Comparison of ENCODE assay signal across 9 cellular contexts in genomic region chr22:29457730-29458129, GRCh38. TPM values are rescaled to one million over a fixed set of nuclear protein-coding genes. Genes with fewer than 3 reads are reported as not detected.
DNase-seq lines count a peak whose midpoint lies in the region; ATAC-seq and TF ChIP-seq lines count a peak whose summit lies in the region.
"Had no signal": no experiment of that assay in that cellular context is flagged by ENCODE, and none has a peak within 500 bp of the region (broad histone marks: within the 10 kb centered on the region; RNA-seq: fewer than 3 reads in every experiment).

No MANE protein-coding gene starts in this region.

- WGBS in H9 (ENCODE audit: extremely low coverage, insufficient read length, low lambda C conversion rate) = no CpG with 5 or more reads among the region's 4 CpGs

- DNase-seq in DND-41 = peak; percentile 16
- peak; percentile 84 for DNase-seq in H9
- peak; percentile 59 for DNase-seq in RPMI8226
- peak; percentile 17 for DNase-seq in fibroblast of peridontal ligament (ENCODE audit: extremely low read depth)
- no peak for DNase-seq in stimulated activated naive CD8-positive, alpha-beta T cell treated with anti-CD3 and anti-CD28 coated beads, Interleukin-15, amount 100 ng/mL, for 72 hours
- no peak for DNase-seq in progenitor cell of endocrine pancreas (ENCODE audit: low spot score, unreplicated experiment)

- H3K23ac ChIP-seq in H9 (ENCODE audit: insufficient read length, low read depth, low read length) = no peak overlapping the region

- H3K4ac ChIP-seq in H9 (ENCODE audit: low read depth, low read length) = no peak overlapping the region

- no peaks in the 10 kb centered on the region for H3K36me3 ChIP-seq in DND-41 (ENCODE audit: insufficient read depth, low read length)

- H4K20me1 ChIP-seq in DND-41 (ENCODE audit: insufficient read depth, low read length) (no peaks in the 10 kb centered on the region), H9 (ENCODE audit: control insufficient read depth, insufficient read depth, insufficient read length) (no peaks in the 10 kb centered on the region)

- H3K79me2 ChIP-seq in DND-41 (ENCODE audit: insufficient read depth, low read length) (no peaks in the 10 kb centered on the region), H9 (ENCODE audit: insufficient read depth, low read length) (no peaks in the 10 kb centered on the region)

- ATAC-seq in DND-41 (ENCODE audit: insufficient read depth, low read depth) (peak; percentile 64; the same call in 2 of the 3 replicates), GM19328 (IDR thresholded peaks at IDR 0.05; ENCODE audit: unreplicated experiment) (no peak), GM19324 (IDR thresholded peaks at IDR 0.05; ENCODE audit: low FRiP score, unreplicated experiment) (no peak)
- peak; percentile 58 for ATAC-seq in stimulated activated naive CD8-positive, alpha-beta T cell treated with anti-CD3 and anti-CD28 coated beads, Interleukin-15, amount 100 ng/mL, for 72 hours

- H2AK5ac ChIP-seq in H9 (ENCODE audit: insufficient read length, low read length) = no peak overlapping the region

- no peak overlapping the region for H4K5ac ChIP-seq in H9 (ENCODE audit: insufficient read length, low read depth, low read length)

- peaks cover 3 to 16% of the 10 kb centered on the region in 2 experiments; a peak in 3 of 4 replicates for H3K4me1 Mint-ChIP-seq in H9
- H3K4me1 Mint-ChIP-seq in stimulated activated naive CD8-positive, alpha-beta T cell treated with anti-CD3 and anti-CD28 coated beads, Interleukin-15, amount 100 ng/mL, for 72 hours = no peaks in the 10 kb centered on the region
- peaks cover 3% of the 10 kb centered on the region for H3K4me1 Mint-ChIP-seq in progenitor cell of endocrine pancreas (ENCODE audit: low read depth)

- H2AFZ ChIP-seq in DND-41 (ENCODE audit: low read depth, low read length) (peak overlapping the region; percentile 25; the same call in 1 of the 2 replicates), H9 (ENCODE audit: low read length) (no peak overlapping the region)

- TF ChIP-seq CTCF in DND-41 (IDR thresholded peaks at IDR 0.05; ENCODE audit: borderline replicate concordance, extremely low read depth, low read length, poor library complexity, severe bottlenecking) (no peak), H9 (conservative IDR thresholded peaks at IDR 0.05) (no peak), progenitor cell of endocrine pancreas (IDR thresholded peaks at IDR 0.05; ENCODE audit: unreplicated experiment) (no peak)

- no peaks in the 10 kb centered on the region for H3K79me1 ChIP-seq in H9 (ENCODE audit: insufficient read depth, low read depth, low read length, poor library complexity, severe bottlenecking)

- H3K9ac ChIP-seq in DND-41 (ENCODE audit: low read depth, low read length) (no peak overlapping the region), H9 (ENCODE audit: extremely low read depth, insufficient read length, low read length) (no peak overlapping the region)

- no peaks in the 10 kb centered on the region for H3K27me3 ChIP-seq in DND-41 (ENCODE audit: insufficient read depth, low read length, poor library complexity)
- H3K27me3 ChIP-seq in H9 (ENCODE audit: insufficient read depth, low read length) = no peaks in the 10 kb centered on the region

- H2BK120ac ChIP-seq in H9 (ENCODE audit: low read depth, low read length, poor library complexity, severe bottlenecking) = no peak overlapping the region

- H3K4me3 Mint-ChIP-seq in H9 (no peak overlapping the region), progenitor cell of endocrine pancreas (ENCODE audit: low read depth) (no peak overlapping the region)
- H3K4me3 Mint-ChIP-seq in stimulated activated naive CD8-positive, alpha-beta T cell treated with anti-CD3 and anti-CD28 coated beads, Interleukin-15, amount 100 ng/mL, for 72 hours = no peak overlapping the region
- H3K4me3 Mint-ChIP-seq: IgD-negative memory B cell had no signal

- H2BK20ac ChIP-seq in H9 (ENCODE audit: low read depth, low read length, poor library complexity, severe bottlenecking) = no peak overlapping the region

- no peak overlapping the region for H3K14ac ChIP-seq in H9 (ENCODE audit: insufficient read depth, low read length)

- H3K27ac Mint-ChIP-seq in H9 (peak overlapping the region in 2 of 3 experiments; percentile 89 to 90; a peak in 3 of 7 replicates), progenitor cell of endocrine pancreas (no peak overlapping the region)
- no peak overlapping the region for H3K27ac Mint-ChIP-seq in stimulated activated naive CD8-positive, alpha-beta T cell treated with anti-CD3 and anti-CD28 coated beads, Interleukin-15, amount 100 ng/mL, for 72 hours

- no peak overlapping the region for H2BK5ac ChIP-seq in H9 (ENCODE audit: insufficient read length, low read length)

- H3K56ac ChIP-seq in H9 (ENCODE audit: insufficient read length, low read depth, low read length) = no peak overlapping the region

- no peak overlapping the region for H2BK15ac ChIP-seq in H9 (ENCODE audit: low read depth, low read length)

- H3K4me2 ChIP-seq in DND-41 (ENCODE audit: insufficient read depth, low read length) (no peak overlapping the region), H9 (ENCODE audit: insufficient read depth, insufficient read length, low read length) (no peak overlapping the region)

- H4K91ac ChIP-seq in H9 (ENCODE audit: insufficient read length, low read depth, low read length) = no peak overlapping the region

- H3K18ac ChIP-seq in H9 (ENCODE audit: insufficient read length, low read depth, low read length) = no peak overlapping the region

- no peak overlapping the region for H4K8ac ChIP-seq in H9 (replicated peaks; ENCODE audit: insufficient read length, low read depth, low read length)

- no peak overlapping the region for H2BK12ac ChIP-seq in H9 (ENCODE audit: insufficient read length, low read depth, low read length)

- H3K9me3 Mint-ChIP-seq in H9 (no peaks in the 10 kb centered on the region), progenitor cell of endocrine pancreas (ENCODE audit: low read depth) (no peaks in the 10 kb centered on the region)
- H3K9me3 Mint-ChIP-seq in stimulated activated naive CD8-positive, alpha-beta T cell treated with anti-CD3 and anti-CD28 coated beads, Interleukin-15, amount 100 ng/mL, for 72 hours = no peaks in the 10 kb centered on the region
- H3K9me3 Mint-ChIP-seq: IgD-negative memory B cell had no signal

- no peaks in the 10 kb centered on the region for H3K9me3 ChIP-seq in DND-41 (ENCODE audit: insufficient read depth, low read length, severe bottlenecking)
- no peaks in the 10 kb centered on the region for H3K9me3 ChIP-seq in H9 (ENCODE audit: control insufficient read depth, low read depth, low read length)

- H3K4me1 ChIP-seq in DND-41 (ENCODE audit: insufficient read depth, low read length) = no peaks in the 10 kb centered on the region
- no peaks in the 10 kb centered on the region; the same call in 1 of the 2 replicates for H3K4me1 ChIP-seq in H9 (ENCODE audit: insufficient read depth, low read length)

- no peak overlapping the region for H3K4me3 ChIP-seq in DND-41 (ENCODE audit: low read depth in 1 of 2, low read length in 2 of 2)

- H3K27me3 Mint-ChIP-seq in H9 (ENCODE audit: low read depth) (no peaks in the 10 kb centered on the region), progenitor cell of endocrine pancreas (no peaks in the 10 kb centered on the region)
- no peaks in the 10 kb centered on the region for H3K27me3 Mint-ChIP-seq in stimulated activated naive CD8-positive, alpha-beta T cell treated with anti-CD3 and anti-CD28 coated beads, Interleukin-15, amount 100 ng/mL, for 72 hours
- H3K27me3 Mint-ChIP-seq: IgD-negative memory B cell had no signal

- no peaks in the 10 kb centered on the region for H3K23me2 ChIP-seq in H9 (ENCODE audit: insufficient read length, low read depth, low read length, poor library complexity, severe bottlenecking)

- H3K27ac ChIP-seq in DND-41 (ENCODE audit: low read length) (no peak overlapping the region), H9 (ENCODE audit: insufficient read length, low read depth, low read length) (no peak overlapping the region)

- no peaks in the 10 kb centered on the region for H3K36me3 Mint-ChIP-seq in H9 (ENCODE audit: insufficient read depth in 1 of 3, low read depth in 3 of 3)
- no peaks in the 10 kb centered on the region for H3K36me3 Mint-ChIP-seq in progenitor cell of endocrine pancreas (ENCODE audit: insufficient read depth)
- H3K36me3 Mint-ChIP-seq: IgD-negative memory B cell had no signal

- H3T11ph ChIP-seq in H9 (ENCODE audit: low read length) = no peak overlapping the region

RNA-seq across cellular contexts. Expression of gene RFPL1, which starts 19.3 kb away (rescaled TPM):
- total RNA-seq in H9 (2021) (not detected in 2 replicates), progenitor cell of endocrine pancreas (0.22 TPM in 1 of 2 replicates, not detected in the other)

RNA-seq across cellular contexts. Expression of gene NEFH, which starts 22.3 kb away (rescaled TPM):
- total RNA-seq in H9 (2021) (5.7 and 5.8 TPM in 2 replicates), progenitor cell of endocrine pancreas (0.69 and 0.80 TPM in 2 replicates)

Comparison
In these comparisons a context has a peak if more than half of its experiments do, and no peak if none do; other contexts are left out.
1. ATAC-seq: peak in DND-41 (single experiment) and stimulated activated naive CD8-positive, alpha-beta T cell treated with anti-CD3 and anti-CD28 coated beads, Interleukin-15, amount 100 ng/mL, for 72 hours (single experiment); none in GM19328 (single experiment) and GM19324 (single experiment).
2. DNase-seq: peak in DND-41 (single experiment), H9 (single experiment), RPMI8226 (single experiment) and fibroblast of peridontal ligament (single experiment); none in stimulated activated naive CD8-positive, alpha-beta T cell treated with anti-CD3 and anti-CD28 coated beads, Interleukin-15, amount 100 ng/mL, for 72 hours (0 of 2) and progenitor cell of endocrine pancreas (single experiment).
3. H3K27ac Mint-ChIP-seq: peak in H9 (2 of 3); none in stimulated activated naive CD8-positive, alpha-beta T cell treated with anti-CD3 and anti-CD28 coated beads, Interleukin-15, amount 100 ng/mL, for 72 hours (0 of 2) and progenitor cell of endocrine pancreas (single experiment).